ENCODE assay signal across 22 cellular contexts in the genomic region with DNA sequence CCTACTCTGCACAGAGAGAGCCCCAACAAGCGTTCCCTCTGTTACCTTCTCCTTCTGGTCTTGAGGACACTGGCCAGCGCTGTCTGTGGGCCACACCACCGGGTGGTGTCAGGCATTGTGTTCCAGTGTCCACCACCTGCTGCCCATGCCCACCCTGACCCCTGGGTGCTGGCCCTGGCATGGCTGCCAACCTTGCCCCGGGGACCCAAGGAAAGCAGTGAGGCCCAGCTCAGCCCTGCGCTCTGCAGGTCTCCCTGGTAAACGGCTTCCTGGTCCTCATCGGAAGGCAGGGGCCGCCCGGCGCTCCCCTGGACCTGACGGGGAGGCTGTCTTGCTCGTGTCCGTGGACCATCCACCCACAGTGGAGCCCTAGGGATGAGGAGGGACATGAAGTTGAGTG. TPM values are rescaled to one million over a fixed set of nuclear protein-coding genes. Genes with fewer than 3 reads are reported as not detected.
"Had no signal": no experiment of that assay in that cellular context is flagged by ENCODE, and none has a peak within 500 bp of the region (broad histone marks: within the 10 kb centered on the region; RNA-seq: fewer than 3 reads in every experiment).

No MANE protein-coding gene starts in this region.

- H3K4me3 Mint-ChIP-seq: dendritic cell treated with granulocyte-macrophage colony-stimulating factor and Interleukin-4, amounts not matched to agents 40 ng/mL and 50 ng/mL, for 4 days; effector memory CD8-positive, alpha-beta T cell; memory B cell; nephron progenitor cell; stimulated activated memory B cell treated with anti-CD40 and anti-IgM and Interleukin-4, amounts not matched to agents 10 μg/mL and 1 μg/mL and 100 μg/mL, for 72 hours; stimulated activated naive CD8-positive, alpha-beta T cell treated with anti-CD3 and anti-CD28 coated beads, Interleukin-15, Interleukin-2, amounts not matched to agents 100 ng/mL and 50 ng/mL, for 24 hours had no signal

- H3K36me3 Mint-ChIP-seq: memory B cell; stimulated activated memory B cell treated with anti-CD40 and anti-IgM and Interleukin-4, amounts not matched to agents 10 μg/mL and 1 μg/mL and 100 μg/mL, for 72 hours had no signal

- H3K36me3 ChIP-seq: esophagus muscularis mucosa, gastrocnemius medialis, heart right ventricle, lower lobe of right lung, neutrophil, tibial artery had no signal

- H3K4me1 Mint-ChIP-seq: memory B cell; stimulated activated memory B cell treated with anti-CD40 and anti-IgM and Interleukin-4, amounts not matched to agents 10 μg/mL and 1 μg/mL and 100 μg/mL, for 72 hours had no signal

- H3K27me3 ChIP-seq: gastrocnemius medialis had no signal

- H3K27ac ChIP-seq: epithelial cell of prostate, esophagus muscularis mucosa, gastrocnemius medialis, heart right ventricle, lower lobe of right lung, neutrophil, tibial artery had no signal

- H3K4me2 ChIP-seq: smooth muscle cell had no signal

- H3K27ac Mint-ChIP-seq: dendritic cell treated with granulocyte-macrophage colony-stimulating factor and Interleukin-4, amounts not matched to agents 40 ng/mL and 50 ng/mL, for 4 days; effector memory CD8-positive, alpha-beta T cell; memory B cell; nephron progenitor cell; stimulated activated memory B cell treated with anti-CD40 and anti-IgM and Interleukin-4, amounts not matched to agents 10 μg/mL and 1 μg/mL and 100 μg/mL, for 72 hours; stimulated activated naive CD8-positive, alpha-beta T cell treated with anti-CD3 and anti-CD28 coated beads, Interleukin-15, Interleukin-2, amounts not matched to agents 100 ng/mL and 50 ng/mL, for 24 hours had no signal

- H3K27me3 Mint-ChIP-seq: memory B cell; stimulated activated memory B cell treated with anti-CD40 and anti-IgM and Interleukin-4, amounts not matched to agents 10 μg/mL and 1 μg/mL and 100 μg/mL, for 72 hours had no signal

- H3K4me3 ChIP-seq: esophagus muscularis mucosa, gastrocnemius medialis, heart right ventricle, lower lobe of right lung, smooth muscle cell, tibial artery had no signal

- H3K4me1 ChIP-seq: esophagus muscularis mucosa, gastrocnemius medialis, heart right ventricle, lower lobe of right lung, tibial artery had no signal

- H3K9me3 Mint-ChIP-seq: effector memory CD8-positive, alpha-beta T cell; memory B cell; stimulated activated memory B cell treated with anti-CD40 and anti-IgM and Interleukin-4, amounts not matched to agents 10 μg/mL and 1 μg/mL and 100 μg/mL, for 72 hours had no signal

- H3K9me3 ChIP-seq: gastrocnemius medialis had no signal

- DNase-seq: cerebellar nuclear complex; effector memory CD8-positive, alpha-beta T cell; gastrocnemius medialis; heart right ventricle; hypothalamus; islet precursor cell; lower lobe of right lung; midbrain; nephron progenitor cell; stimulated activated CD4-positive, alpha-beta T cell treated with anti-CD3 and anti-CD28 coated beads, Interleukin-4, amount 100 ng/mL, for 1 hour; tibial artery had no signal

- FAIRE-seq: colon had no signal

- ATAC-seq: effector memory CD8-positive, alpha-beta T cell; gastrocnemius medialis; heart right ventricle; right cardiac atrium had no signal

RNA-seq across cellular contexts. Expression of gene MEG3, which starts 21.8 kb away (rescaled TPM):
- total RNA-seq: osteocyte, smooth muscle cell had no signal
- polyA plus RNA-seq: smooth muscle cell had no signal
